In the genomic region with DNA sequence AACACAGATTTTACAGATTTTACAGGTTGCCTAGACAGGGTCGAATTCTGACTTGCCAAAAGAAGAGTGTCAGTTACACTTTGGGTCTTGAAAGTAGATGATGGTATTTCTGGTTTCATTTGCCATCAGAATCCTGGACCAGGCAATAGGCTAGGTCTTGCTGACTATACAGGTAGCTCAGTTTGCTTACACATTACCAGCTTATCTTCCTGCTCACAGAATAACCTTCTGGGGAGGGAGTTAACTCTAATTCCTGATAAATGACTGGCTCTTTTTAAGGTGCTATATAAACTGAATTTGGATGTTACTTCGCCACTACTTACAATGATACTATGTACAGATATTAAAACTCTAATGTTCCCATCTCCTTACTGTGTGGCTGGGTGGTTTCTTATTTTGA, we compare ENCODE assay signal across 19 cellular contexts. TPM values are rescaled to one million over a fixed set of nuclear protein-coding genes. Genes with fewer than 3 reads are reported as not detected.
"Had no signal": no experiment of that assay in that cellular context is flagged by ENCODE, and none has a peak within 500 bp of the region (broad histone marks: within the 10 kb centered on the region; RNA-seq: fewer than 3 reads in every experiment).

No MANE protein-coding gene starts in this region.

- DNase-seq: activated CD4-positive, alpha-beta T cell treated with anti-CD3 and anti-CD28 coated beads for 4 hours; activated gamma-delta T cell; anterior cingulate cortex; brain microvascular endothelial cell; cortex of kidney; effector CD4-positive, alpha-beta T cell; kidney; left ventricle myocardium inferior; mucosa of descending colon; naive thymus-derived CD4-positive, alpha-beta T cell; pancreas; stimulated activated CD4-positive, alpha-beta T cell treated with anti-CD3 and anti-CD28 coated beads, Interleukin-2, amount 100 ng/mL, for 24 hours; transverse colon had no signal

- ATAC-seq: mucosa of descending colon; naive thymus-derived CD4-positive, alpha-beta T cell; pancreas had no signal

- H3K4me3 ChIP-seq: hepatocyte, left ventricle myocardium inferior, mucosa of descending colon, pancreas, SK-N-MC, transverse colon, vagina had no signal

- H3K27me3 ChIP-seq: brain microvascular endothelial cell, hepatocyte, pancreas, transverse colon, vagina had no signal

- FAIRE-seq: endothelial cell of umbilical vein, kidney, pancreas had no signal

- H3K9me3 ChIP-seq: left ventricle myocardium inferior, mucosa of descending colon, pancreas, transverse colon, vagina had no signal

- H3K4me2 ChIP-seq: hepatocyte had no signal

- H3K36me3 ChIP-seq: brain microvascular endothelial cell, left ventricle myocardium inferior, pancreas, transverse colon, vagina had no signal

- H3K27ac ChIP-seq: brain microvascular endothelial cell, hepatocyte, pancreas, SK-N-MC, transverse colon, vagina had no signal

- H2AFZ ChIP-seq: hepatocyte had no signal

RNA-seq across cellular contexts. Expression of a gene that starts 43.8 kb away (rescaled TPM):
- total RNA-seq: activated CD8-positive, alpha-beta memory T cell treated with anti-CD3 and anti-CD28 coated beads for 36 hours; endothelial cell of umbilical vein; glomerular endothelial cell; hepatocyte; kidney; mucosa of descending colon; naive thymus-derived CD4-positive, alpha-beta T cell; pancreas; transverse colon; vagina had no signal
- polyA plus RNA-seq: endothelial cell of umbilical vein; naive thymus-derived CD4-positive, alpha-beta T cell; pancreas had no signal

RNA-seq across cellular contexts. Expression of a gene that starts 59.0 kb away (rescaled TPM):
- total RNA-seq: activated CD8-positive, alpha-beta memory T cell treated with anti-CD3 and anti-CD28 coated beads for 36 hours; endothelial cell of umbilical vein; glomerular endothelial cell; hepatocyte; left ventricle myocardium inferior; naive thymus-derived CD4-positive, alpha-beta T cell; pancreas; transverse colon; vagina had no signal
- polyA plus RNA-seq: endothelial cell of umbilical vein; hepatocyte; naive thymus-derived CD4-positive, alpha-beta T cell had no signal
